In genomic region chr12:6764011-6764828, GRCh38 we compare ENCODE assay signal across 8 cellular contexts. TPM values are rescaled to one million over a fixed set of nuclear protein-coding genes. Genes with fewer than 3 reads are reported as not detected.
DNase-seq lines count a peak whose midpoint lies in the region; ATAC-seq, FAIRE-seq and TF ChIP-seq lines count a peak whose summit lies in the region.

No MANE protein-coding gene starts in this region.

- POLR2A ChIA-PET in A549 (lab: Yijun Ruan, JAX), result interaction anchor here (1.2 to 5.1 kb wide), 3 partner anchors 10 to 40 kb away, joined by 3 to 118 read pairs (median 12); partner anchors contain the start of genes COPS7A and MLF2

- FAIRE-seq in A549 (lab: Jason Lieb, UNC), result peak; percentile 98

- H3K4me3 ChIP-seq in A549, result peak overlapping the region; percentile 97
- H3K4me3 ChIP-seq in cardiac fibroblast (replicated peaks in 1 of 2; ENCODE audit: low read depth in 2 of 2, low read length in 2 of 2), result peak overlapping the region; percentile 8 to 27
- H3K4me3 ChIP-seq in iPS-18c (ENCODE audit: insufficient read depth, low read depth, low read length), result peak overlapping the region; percentile 17; the same call in 1 of the 2 replicates

- intact Hi-C loops in sciatic nerve (cut with DNase I), result no loop called here

- no peak for TF ChIP-seq RAD21 in A549 (conservative IDR thresholded peaks at IDR 0.05 in 1 of 2, IDR thresholded peaks at IDR 0.05 in 1 of 2)

- in situ Hi-C loops in GM13976 (cut with MboI; ENCODE audit: low sequenced_read_pairs, unreplicated experiment), result no loop called here

- ATAC-seq in A549 (peak; percentile 69 to 87), HG02759 (IDR thresholded peaks at IDR 0.05; ENCODE audit: unreplicated experiment) (peak; percentile 78), sciatic nerve (peak; percentile 90)

- TF ChIP-seq CTCF in A549 (IDR thresholded peaks at IDR 0.05) (no peak), GM13976 (IDR thresholded peaks at IDR 0.05; ENCODE audit: borderline replicate concordance, control extremely low read depth, extremely low read depth, insufficient read depth, missing control alignments) (no peak), cardiac fibroblast (IDR thresholded peaks at IDR 0.05; ENCODE audit: low read depth, low read length) (no peak)

- peak overlapping the region; percentile 86 for H3K4me2 ChIP-seq in A549

- DNase-seq in A549 (ENCODE audit: low read depth in 1 of 2, low spot score in 1 of 2), result peak; percentile 100
- peak; percentile 97 for DNase-seq in GM13976 (ENCODE audit: low spot score)
- DNase-seq in NCI-H1092 treated with DMSO at 0.1 percent for 48 hours (lab: John Stamatoyannopoulos, UW), result peak; percentile 100
- peak; percentile 100 for DNase-seq in SK-N-DZ (ENCODE audit: low spot score)
- DNase-seq in cardiac fibroblast (ENCODE audit: low read depth in 2 of 2), result peak; percentile 99
- DNase-seq in sciatic nerve (ENCODE audit: low spot score), result peak; percentile 95

- peak; percentile 47 for TF ChIP-seq POLR2A in A549 (IDR thresholded peaks at IDR 0.05; ENCODE audit: low read length)

- under 1% methylated on average over 15 of the region's 16 CpGs for WGBS in A549 (ENCODE audit: missing lambda C conversion rate)

- peaks cover 39% of the 10 kb centered on the region for H3K4me1 ChIP-seq in A549

- no peaks in the 10 kb centered on the region for H3K9me3 ChIP-seq in A549
- no peaks in the 10 kb centered on the region for H3K9me3 ChIP-seq in iPS-18c (ENCODE audit: control insufficient read depth, insufficient read depth, low read length)

- H3K27ac ChIP-seq in A549, result peak overlapping the region; percentile 95 to 99

- CTCF ChIA-PET in A549 (lab: Yijun Ruan, JAX), result interaction anchor here (1.2 to 26.0 kb wide), 5 partner anchors 7 to 108 kb away, joined by 3 to 670 read pairs (median 55); partner anchors contain the start of genes CD4, LAG3, MLF2 and PTMS

- no peak for TF ChIP-seq EP300 in A549 (IDR thresholded peaks at IDR 0.05)

TF ChIP-seq in A549, 52 proteins besides CTCF, POLR2A, EP300 and RAD21 (continues in another document):
- no peak for TF ChIP-seq TFCP2L1 (CRISPR knock-in tag; IDR thresholded peaks at IDR 0.05)
- TF ChIP-seq CEBPB (IDR thresholded peaks at IDR 0.05), result 0 out of 4 replicates have a peak, but pooled peaks of 1 of the 2 experiments have one; percentile 16
- TF ChIP-seq RARB (CRISPR knock-in tag; IDR thresholded peaks at IDR 0.05), result no peak
- TF ChIP-seq FOXS1 (CRISPR knock-in tag; IDR thresholded peaks at IDR 0.05), result no peak
- TF ChIP-seq ZFP36 (IDR thresholded peaks at IDR 0.05; ENCODE audit: borderline replicate concordance, partially characterized antibody), result peak; percentile 99
- no peak for TF ChIP-seq ZC3H11A (IDR thresholded peaks at IDR 0.05)
- no peak for TF ChIP-seq PHF8 (IDR thresholded peaks at IDR 0.05; ENCODE audit: borderline replicate concordance, low read depth)
- no peak for TF ChIP-seq HEYL (CRISPR knock-in tag; IDR thresholded peaks at IDR 0.05)
- TF ChIP-seq SMC3 (IDR thresholded peaks at IDR 0.05), result no peak
- no peak for TF ChIP-seq CBX2 (IDR thresholded peaks at IDR 0.05; ENCODE audit: borderline replicate concordance, low read depth)
- no peak for TF ChIP-seq NR3C1 (IDR thresholded peaks at IDR 0.05)
- peak in 1 of 2 experiments; percentile 48; a peak in 1 of 5 replicates for TF ChIP-seq JUN (IDR thresholded peaks at IDR 0.05)
- peak; percentile 47; the same call in 1 of the 2 replicates for TF ChIP-seq GATA3 (IDR thresholded peaks at IDR 0.05; ENCODE audit: borderline replicate concordance)
- TF ChIP-seq SREBF2 (IDR thresholded peaks at IDR 0.05), result no peak
- TF ChIP-seq PBX3 (IDR thresholded peaks at IDR 0.05), result peak; percentile 16; the same call in 1 of the 2 replicates
- no peak for TF ChIP-seq HMGXB4 (CRISPR knock-in tag; IDR thresholded peaks at IDR 0.05; ENCODE audit: borderline replicate concordance)
- peak; percentile 80 for TF ChIP-seq MAZ (IDR thresholded peaks at IDR 0.05; ENCODE audit: borderline replicate concordance, low read depth, low read length)
- no peak for TF ChIP-seq FOSL2 (IDR thresholded peaks at IDR 0.05)
- TF ChIP-seq FOSL2 (CRISPR knock-in tag; IDR thresholded peaks at IDR 0.05), result peak; percentile 28; the same call in 1 of the 2 replicates
- no peak for TF ChIP-seq HES2 (IDR thresholded peaks at IDR 0.05)
- 0 out of 2 replicates have a peak, but pooled peaks have one; percentile 44 for TF ChIP-seq MYC (IDR thresholded peaks at IDR 0.05; ENCODE audit: borderline replicate concordance, low read length)
- no peak for TF ChIP-seq ZSCAN20 (CRISPR knock-in tag; IDR thresholded peaks at IDR 0.05)
- TF ChIP-seq JUNB (IDR thresholded peaks at IDR 0.05), result no peak

RNA-seq across cellular contexts. Expression of gene PTMS, which starts 1.9 kb away (rescaled TPM):
- polyA plus RNA-seq in A549 (2011; rRNA removed) (205 and 391 TPM in 2 replicates), A549 (2017; fragmentation: RNase III; extraction: RNeasy Plus Mini Kit Qiagen cat#74134 plus additional on column Dnase treatment) (868 to 1,195 TPM (median 1,161 TPM) in 3 replicates)
- 584 and 643 TPM in 2 replicates for polyA plus RNA-seq in A549 (2012; cell fraction: cytosol; rRNA removed)
- polyA plus RNA-seq in A549 (2012; cell fraction: nucleus; rRNA removed), result 397 and 450 TPM in 2 replicates
- polyA minus RNA-seq in A549 (2011; rRNA and poly(A)+ RNA removed), result 256 and 300 TPM in 2 replicates
- polyA plus RNA-seq in SK-N-DZ (2014; cell fraction: cytosol; rRNA removed), result 377 and 1,003 TPM in 2 replicates
- 347 and 365 TPM in 2 replicates for polyA plus RNA-seq in SK-N-DZ (2014; cell fraction: nucleus; rRNA removed)
- total RNA-seq in sciatic nerve, result 352 TPM

RNA-seq across cellular contexts. Expression of gene LAG3, which starts 8.1 kb away (rescaled TPM):
- 0.56 and 0.66 TPM in 2 replicates for polyA plus RNA-seq in A549 (2011; rRNA removed)
- 0.93 and 1.2 TPM in 2 replicates for polyA plus RNA-seq in A549 (2012; cell fraction: cytosol; rRNA removed)
- 9.8 and 10.8 TPM in 2 replicates for polyA plus RNA-seq in A549 (2012; cell fraction: nucleus; rRNA removed)
- polyA plus RNA-seq in A549 (2017; fragmentation: RNase III; extraction: RNeasy Plus Mini Kit Qiagen cat#74134 plus additional on column Dnase treatment), result 1.6 to 2.3 TPM (median 1.7 TPM) in 3 replicates
- polyA minus RNA-seq in A549 (2011; rRNA and poly(A)+ RNA removed), result 0.19 and 0.95 TPM in 2 replicates
- polyA plus RNA-seq in SK-N-DZ (2014; cell fraction: cytosol; rRNA removed), result 0.46 and 2.2 TPM in 2 replicates
- polyA plus RNA-seq in SK-N-DZ (2014; cell fraction: nucleus; rRNA removed), result 14.0 and 24.1 TPM in 2 replicates
- 3.4 TPM for total RNA-seq in sciatic nerve

RNA-seq across cellular contexts. Expression of gene MLF2, which starts 11.3 kb away (rescaled TPM):
- polyA plus RNA-seq in A549 (2011; rRNA removed), result 302 and 310 TPM in 2 replicates
- polyA plus RNA-seq in A549 (2012; cell fraction: cytosol; rRNA removed), result 530 and 634 TPM in 2 replicates
- polyA plus RNA-seq in A549 (2012; cell fraction: nucleus; rRNA removed), result 414 and 425 TPM in 2 replicates
- polyA plus RNA-seq in A549 (2017; fragmentation: RNase III; extraction: RNeasy Plus Mini Kit Qiagen cat#74134 plus additional on column Dnase treatment), result 269 to 305 TPM (median 295 TPM) in 3 replicates
- 200 and 287 TPM in 2 replicates for polyA minus RNA-seq in A549 (2011; rRNA and poly(A)+ RNA removed)
- 296 and 349 TPM in 2 replicates for polyA plus RNA-seq in SK-N-DZ (2014; cell fraction: cytosol; rRNA removed)
- 249 and 259 TPM in 2 replicates for polyA plus RNA-seq in SK-N-DZ (2014; cell fraction: nucleus; rRNA removed)
- total RNA-seq in sciatic nerve, result 98.6 TPM

RNA-seq across cellular contexts. Expression of gene CD4, which starts 25.1 kb away (rescaled TPM):
- polyA plus RNA-seq in A549 (2011; rRNA removed) (not detected in 2 replicates), A549 (2017; fragmentation: RNase III; extraction: RNeasy Plus Mini Kit Qiagen cat#74134 plus additional on column Dnase treatment) (0.03 TPM in 1 of 3 replicates, not detected in the others)
- 0.01 TPM in 1 of 2 replicates, not detected in the other for polyA plus RNA-seq in A549 (2012; cell fraction: cytosol; rRNA removed)
- polyA plus RNA-seq in A549 (2012; cell fraction: nucleus; rRNA removed), result 0.04 TPM in 1 of 2 replicates, not detected in the other
- polyA minus RNA-seq in A549 (2011; rRNA and poly(A)+ RNA removed), result not detected in 2 replicates
- 5.8 and 7.7 TPM in 2 replicates for polyA plus RNA-seq in SK-N-DZ (2014; cell fraction: cytosol; rRNA removed)
- 6.6 and 8.7 TPM in 2 replicates for polyA plus RNA-seq in SK-N-DZ (2014; cell fraction: nucleus; rRNA removed)
- total RNA-seq in sciatic nerve, result 20.6 TPM

RNA-seq across cellular contexts. Expression of gene COPS7A, which starts 40.4 kb away (rescaled TPM):
- polyA plus RNA-seq in A549 (2011; rRNA removed), result 78.8 and 95.0 TPM in 2 replicates
- 156 and 169 TPM in 2 replicates for polyA plus RNA-seq in A549 (2012; cell fraction: cytosol; rRNA removed)
- polyA plus RNA-seq in A549 (2012; cell fraction: nucleus; rRNA removed), result 167 and 203 TPM in 2 replicates
- 46.9 to 51.2 TPM (median 50.0 TPM) in 3 replicates for polyA plus RNA-seq in A549 (2017; fragmentation: RNase III; extraction: RNeasy Plus Mini Kit Qiagen cat#74134 plus additional on column Dnase treatment)
- 38.6 and 42.1 TPM in 2 replicates for polyA minus RNA-seq in A549 (2011; rRNA and poly(A)+ RNA removed)
- polyA plus RNA-seq in SK-N-DZ (2014; cell fraction: cytosol; rRNA removed), result 56.6 and 71.0 TPM in 2 replicates
- 124 and 133 TPM in 2 replicates for polyA plus RNA-seq in SK-N-DZ (2014; cell fraction: nucleus; rRNA removed)
- 47.4 TPM for total RNA-seq in sciatic nerve

Comparison
In these comparisons a context has a peak if more than half of its experiments do, and no peak if none do; other contexts are left out.
1. Peak in every context shown above with its lines: DNase-seq, ATAC-seq, H3K4me3 ChIP-seq and H3K27ac ChIP-seq.
2. H3K4me3 ChIP-seq: peak in every context shown above with its lines; median percentile 97 in A549; 18 in cardiac fibroblast; 17 in iPS-18c.